In genomic region chr15:60423540-60423939, GRCh38 we compare ENCODE assay signal across 9 cellular contexts. TPM values are rescaled to one million over a fixed set of nuclear protein-coding genes. Genes with fewer than 3 reads are reported as not detected.
A peak's percentile ranks its signal among the peaks of the same experiment; 100 is the strongest.
DNase-seq lines count a peak whose midpoint lies in the region; ATAC-seq and TF ChIP-seq lines count a peak whose summit lies in the region.
"Had no signal": no experiment of that assay in that cellular context is flagged by ENCODE, and none has a peak within 500 bp of the region (broad histone marks: within the 10 kb centered on the region; RNA-seq: fewer than 3 reads in every experiment).

No MANE protein-coding gene starts in this region.

- H3K27ac ChIP-seq in neuronal stem cell (replicated peaks; ENCODE audit: low read length) (no peak overlapping the region), ascending aorta (peak overlapping the region in 1 of 2 donors; percentile 46)

- H3K27me3 ChIP-seq in neuronal stem cell (ENCODE audit: control insufficient read depth in 3 of 3, insufficient read depth in 3 of 3, low read depth in 1 of 3, low read length in 3 of 3) (no peaks in the 10 kb centered on the region), ascending aorta (no peaks in the 10 kb centered on the region)

- no peak overlapping the region for H3K4me3 Mint-ChIP-seq in Calu3 (ENCODE audit: low read depth, unreplicated experiment)
- H3K4me3 Mint-ChIP-seq: activated naive CD8-positive, alpha-beta T cell treated with anti-CD3 and anti-CD28 coated beads, Interleukin-2, amount 10 ng/mL, durations not matched to agents 7 days and 5 days had no signal

- no peak overlapping the region for H3K14ac ChIP-seq in neuronal stem cell (ENCODE audit: low read length)

- no peak overlapping the region for H2BK120ac ChIP-seq in neuronal stem cell (ENCODE audit: low read depth, low read length)

- CTCF ChIA-PET in Calu3 (lab: Charles Lee): interaction anchor here (1.0 kb wide), 1 partner anchor 20 kb away, joined by 3 read pairs; no protein-coding TSS in a partner anchor

- no peaks in the 10 kb centered on the region for H3K27me3 Mint-ChIP-seq in Calu3 (ENCODE audit: unreplicated experiment)
- H3K27me3 Mint-ChIP-seq: activated naive CD8-positive, alpha-beta T cell treated with anti-CD3 and anti-CD28 coated beads, Interleukin-2, amount 10 ng/mL, durations not matched to agents 7 days and 5 days had no signal

- H3K27ac Mint-ChIP-seq in Calu3 (ENCODE audit: unreplicated experiment): peak overlapping the region; percentile 48

- no peak overlapping the region for H4K8ac ChIP-seq in neuronal stem cell (ENCODE audit: low read depth, low read length)

- H3K36me3 ChIP-seq in neuronal stem cell (replicated peaks in 1 of 2; ENCODE audit: control insufficient read depth in 2 of 2, insufficient read depth in 2 of 2, low read length in 2 of 2) (peaks cover 0 to 60% of the 10 kb centered on the region in 2 donors), ascending aorta (no peaks in the 10 kb centered on the region)

- no peak overlapping the region for H3K9ac ChIP-seq in neuronal stem cell (ENCODE audit: low read depth, low read length, poor library complexity)

- H2AK5ac ChIP-seq in neuronal stem cell (ENCODE audit: low read depth, low read length): no peak overlapping the region

- no peak overlapping the region for H2BK12ac ChIP-seq in neuronal stem cell (ENCODE audit: low read length)

- peaks cover 5 to 15% of the 10 kb centered on the region in 2 donors for H3K4me1 ChIP-seq in neuronal stem cell (ENCODE audit: control insufficient read depth in 2 of 2, insufficient read depth in 1 of 2, low read depth in 1 of 2, low read length in 2 of 2)
- H3K4me1 ChIP-seq in ascending aorta: peaks cover 3 to 28% of the 10 kb centered on the region in 2 donors

- H3K36me3 Mint-ChIP-seq in Calu3 (ENCODE audit: insufficient read depth, unreplicated experiment): peaks cover 11% of the 10 kb centered on the region

- H3K4ac ChIP-seq in neuronal stem cell (ENCODE audit: low read length): no peak overlapping the region

- H3K79me1 ChIP-seq in neuronal stem cell (ENCODE audit: low read depth, low read length): no peaks in the 10 kb centered on the region

- H2BK15ac ChIP-seq in neuronal stem cell (ENCODE audit: low read length): no peak overlapping the region

- H2AFZ ChIP-seq in neuronal stem cell (ENCODE audit: low read length): no peak overlapping the region

- intact Hi-C loops in Calu3 (cut with micrococcal nuclease; ENCODE audit: unreplicated experiment): no loop called here
- intact Hi-C loops in ascending aorta (cut with DNase I): no loop called here

- WGBS in neuronal stem cell (ENCODE audit: extremely low coverage in 2 of 2, insufficient read length in 2 of 2, insufficient replicate concordance in 1 of 2), 2 donors: no CpG with 5 or more reads among the region's 2 CpGs

- H3K9me3 Mint-ChIP-seq in Calu3 (ENCODE audit: low read depth, unreplicated experiment): no peaks in the 10 kb centered on the region
- H3K9me3 Mint-ChIP-seq: activated naive CD8-positive, alpha-beta T cell treated with anti-CD3 and anti-CD28 coated beads, Interleukin-2, amount 10 ng/mL, durations not matched to agents 7 days and 5 days had no signal

- H3K4me1 Mint-ChIP-seq in Calu3 (ENCODE audit: low read depth, unreplicated experiment): peaks cover 28% of the 10 kb centered on the region

- ATAC-seq in GM19455 (IDR thresholded peaks at IDR 0.05; ENCODE audit: unreplicated experiment) (no peak), HG02870 (IDR thresholded peaks at IDR 0.05; ENCODE audit: unreplicated experiment) (no peak)

- TF ChIP-seq CTCF in Calu3 (IDR thresholded peaks at IDR 0.05; ENCODE audit: unreplicated experiment): no peak
- no peak for TF ChIP-seq CTCF in ascending aorta (IDR thresholded peaks at IDR 0.05)

- no peak overlapping the region for H3K4me2 ChIP-seq in neuronal stem cell (ENCODE audit: insufficient read depth, low read length, poor library complexity, severe bottlenecking)

- H3K18ac ChIP-seq in neuronal stem cell (ENCODE audit: low read length): no peak overlapping the region

- no peak overlapping the region for H3K23ac ChIP-seq in neuronal stem cell (ENCODE audit: low read depth, low read length, poor library complexity)

- no peaks in the 10 kb centered on the region for H3K9me3 ChIP-seq in neuronal stem cell (replicated peaks in 1 of 2; ENCODE audit: control insufficient read depth in 2 of 2, insufficient read depth in 1 of 2, low read depth in 1 of 2, low read length in 2 of 2)
- no peaks in the 10 kb centered on the region for H3K9me3 ChIP-seq in ascending aorta

- no peak overlapping the region for H2BK5ac ChIP-seq in neuronal stem cell (ENCODE audit: low read length)

- BruUV-seq in Calu3 (replicated peaks; lab: Mats Ljungman, UMichigan): no TSS peak

- peak; percentile 62 for DNase-seq in Calu3
- DNase-seq in NCI-H1694 (lab: John Stamatoyannopoulos, UW): peak; percentile 12
- DNase-seq in dedifferentiated amniotic fluid mesenchymal stem cell (ENCODE audit: extremely low spot score): peak; percentile 94
- DNase-seq in neuronal stem cell (ENCODE audit: low spot score): peak; percentile 46
- DNase-seq in ascending aorta (ENCODE audit: low spot score in 2 of 2): no peak
- DNase-seq in NAMALWA (ENCODE audit: low spot score): no peak
- DNase-seq: activated naive CD8-positive, alpha-beta T cell treated with anti-CD3 and anti-CD28 coated beads, Interleukin-2, amount 10 ng/mL, durations not matched to agents 7 days and 5 days had no signal

- H3K4me3 ChIP-seq in neuronal stem cell (ENCODE audit: low read length in 2 of 2) (no peak overlapping the region), ascending aorta (no peak overlapping the region)

- no peak overlapping the region for H4K91ac ChIP-seq in neuronal stem cell (ENCODE audit: low read depth, low read length, poor library complexity)

RNA-seq across cellular contexts. Expression of gene ANXA2, which starts 25.8 kb away (rescaled TPM):
- 3,100 and 3,305 TPM in 2 replicates for total RNA-seq in Calu3 (2022)
- polyA plus RNA-seq in neuronal stem cell (2013, experiment 1 of 2): 93.2 TPM
- 92.4 TPM for polyA plus RNA-seq in neuronal stem cell (2013, experiment 2 of 2)
- total RNA-seq in ascending aorta: 730 TPM

RNA-seq across cellular contexts. Expression of gene ICE2, which starts 55.4 kb away (rescaled TPM):
- 74.2 and 76.7 TPM in 2 replicates for total RNA-seq in Calu3 (2022)
- polyA plus RNA-seq in neuronal stem cell (2013, experiment 1 of 2): 45.0 TPM
- 45.5 TPM for polyA plus RNA-seq in neuronal stem cell (2013, experiment 2 of 2)
- total RNA-seq in ascending aorta: 45.1 TPM

Comparison
In these comparisons a context has a peak if more than half of its experiments do, and no peak if none do; other contexts are left out.
1. DNase-seq: peak in Calu3 (single experiment), NCI-H1694 (single experiment), dedifferentiated amniotic fluid mesenchymal stem cell (single experiment) and neuronal stem cell (single experiment); none in ascending aorta (0 of 2) and NAMALWA (single experiment).